11 cellular contexts compared by ENCODE assay signal in the genomic region with DNA sequence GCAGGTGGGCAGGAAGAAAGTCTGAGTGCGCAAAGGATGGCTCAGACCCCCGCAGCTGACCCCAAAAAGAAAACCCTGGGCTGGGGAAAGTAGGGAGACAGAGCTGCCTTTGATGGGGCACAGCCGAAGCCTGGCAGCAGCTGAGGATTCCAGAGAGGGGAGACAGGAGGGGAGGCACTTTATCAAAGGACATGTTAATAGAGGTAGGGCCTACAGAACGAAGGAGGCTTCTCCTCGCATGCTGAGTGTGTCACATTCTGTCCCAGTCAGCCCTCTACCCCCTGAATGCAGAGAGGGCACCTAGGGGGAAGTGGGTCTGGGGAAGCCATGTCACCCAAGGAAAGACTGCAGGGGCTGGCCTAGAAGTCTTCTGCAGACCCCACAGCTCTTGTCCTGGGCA. TPM values are rescaled to one million over a fixed set of nuclear protein-coding genes. Genes with fewer than 3 reads are reported as not detected.
A peak's percentile ranks its signal among the peaks of the same experiment; 100 is the strongest.
DNase-seq lines count a peak whose midpoint lies in the region; ATAC-seq and TF ChIP-seq lines count a peak whose summit lies in the region.
"Not testable (repeated sequence)": the region's sequence is repeated elsewhere in the genome, so short reads cannot be mapped to it uniquely, and the experiment has no call there.
"Had no signal": no experiment of that assay in that cellular context is flagged by ENCODE, and none has a peak within 500 bp of the region (broad histone marks: within the 10 kb centered on the region; RNA-seq: fewer than 3 reads in every experiment).

No MANE protein-coding gene starts in this region.

- H3K27ac Mint-ChIP-seq in H9 (peak overlapping the region in 2 of 3 experiments; percentile 88 to 92; a peak in 3 of 7 replicates), T-helper 17 cell (peak overlapping the region; percentile 80), memory B cell (peak overlapping the region; percentile 15)
- H3K27ac Mint-ChIP-seq in activated CD8-positive, alpha-beta T cell treated with anti-CD3 and anti-CD28 coated beads, Interleukin-2, amount 10 ng/mL, durations not matched to agents 7 days and 5 days, result peak overlapping the region; percentile 41
- H3K27ac Mint-ChIP-seq in chondrocyte (ENCODE audit: unreplicated experiment), result not testable (repeated sequence)
- H3K27ac Mint-ChIP-seq in stimulated activated effector memory CD8-positive, alpha-beta T cell treated with anti-CD3 and anti-CD28 coated beads, Interleukin-12 subunit alpha, Interleukin-12 subunit beta, amount 100 ng/mL, for 72 hours, result peak overlapping the region; percentile 69

- H3K4ac ChIP-seq in H9 (ENCODE audit: low read depth, low read length), result not testable (repeated sequence)

- H3K9me3 Mint-ChIP-seq in H9; activated CD8-positive, alpha-beta T cell treated with anti-CD3 and anti-CD28 coated beads, Interleukin-2, amount 10 ng/mL, durations not matched to agents 7 days and 5 days (ENCODE audit: insufficient read depth); chondrocyte (ENCODE audit: low read depth); memory B cell; stimulated activated effector memory CD8-positive, alpha-beta T cell treated with anti-CD3 and anti-CD28 coated beads, Interleukin-12 subunit alpha, Interleukin-12 subunit beta, amount 100 ng/mL, for 72 hours: not testable (repeated sequence)

- H4K5ac ChIP-seq in H9 (ENCODE audit: insufficient read length, low read depth, low read length), result not testable (repeated sequence)

- H3K4me3 Mint-ChIP-seq in H9; T-helper 17 cell; activated CD8-positive, alpha-beta T cell treated with anti-CD3 and anti-CD28 coated beads, Interleukin-2, amount 10 ng/mL, durations not matched to agents 7 days and 5 days; chondrocyte (ENCODE audit: unreplicated experiment); memory B cell; stimulated activated effector memory CD8-positive, alpha-beta T cell treated with anti-CD3 and anti-CD28 coated beads, Interleukin-12 subunit alpha, Interleukin-12 subunit beta, amount 100 ng/mL, for 72 hours: not testable (repeated sequence)

- H2BK15ac ChIP-seq in H9 (ENCODE audit: low read depth, low read length), result not testable (repeated sequence)

- not testable (repeated sequence) for ATAC-seq in T-helper 17 cell; activated CD8-positive, alpha-beta T cell treated with anti-CD3 and anti-CD28 coated beads, Interleukin-2, amount 10 ng/mL, durations not matched to agents 7 days and 5 days; memory B cell (ENCODE audit: low read depth); stimulated activated effector memory CD8-positive, alpha-beta T cell treated with anti-CD3 and anti-CD28 coated beads, Interleukin-12 subunit alpha, Interleukin-12 subunit beta, amount 100 ng/mL, for 72 hours

- not testable (repeated sequence) for H3K79me1 ChIP-seq in H9 (ENCODE audit: insufficient read depth, low read depth, low read length, poor library complexity, severe bottlenecking)

- not testable (repeated sequence) for TF ChIP-seq CTCF in H9 (conservative IDR thresholded peaks at IDR 0.05); chondrocyte (IDR thresholded peaks at IDR 0.05); neutrophil (IDR thresholded peaks at IDR 0.05)

- H2AFZ ChIP-seq in H9 (ENCODE audit: low read length), result not testable (repeated sequence)

- not testable (repeated sequence) for H3K14ac ChIP-seq in H9 (ENCODE audit: insufficient read depth, low read length)

- H2BK5ac ChIP-seq in H9 (ENCODE audit: insufficient read length, low read length), result not testable (repeated sequence)

- not testable (repeated sequence) for H3K36me3 Mint-ChIP-seq in H9 (ENCODE audit: insufficient read depth in 1 of 3, low read depth in 3 of 3); T-helper 17 cell (ENCODE audit: low read depth); activated CD8-positive, alpha-beta T cell treated with anti-CD3 and anti-CD28 coated beads, Interleukin-2, amount 10 ng/mL, durations not matched to agents 7 days and 5 days (ENCODE audit: low read depth); chondrocyte (ENCODE audit: low read depth); memory B cell; stimulated activated effector memory CD8-positive, alpha-beta T cell treated with anti-CD3 and anti-CD28 coated beads, Interleukin-12 subunit alpha, Interleukin-12 subunit beta, amount 100 ng/mL, for 72 hours

- H2AK5ac ChIP-seq in H9 (ENCODE audit: insufficient read length, low read length), result not testable (repeated sequence)

- H3K56ac ChIP-seq in H9 (ENCODE audit: insufficient read length, low read depth, low read length), result not testable (repeated sequence)

- not testable (repeated sequence) for H3K4me2 ChIP-seq in H9 (ENCODE audit: insufficient read depth, insufficient read length, low read length)

- H4K20me1 ChIP-seq in H9 (ENCODE audit: control insufficient read depth, insufficient read depth, insufficient read length), result not testable (repeated sequence)

- not testable (repeated sequence) for H4K91ac ChIP-seq in H9 (ENCODE audit: insufficient read length, low read depth, low read length)

- H3K23ac ChIP-seq in H9 (ENCODE audit: insufficient read length, low read depth, low read length), result not testable (repeated sequence)

- not testable (repeated sequence) for H3K27ac ChIP-seq in H9 (ENCODE audit: insufficient read length, low read depth, low read length)
- H3K27ac ChIP-seq in neutrophil, result peak overlapping the region; percentile 91

- H2BK20ac ChIP-seq in H9 (ENCODE audit: low read depth, low read length, poor library complexity, severe bottlenecking), result not testable (repeated sequence)

- peaks cover 23 to 26% of the 10 kb centered on the region in 2 experiments for H3K4me1 Mint-ChIP-seq in H9
- H3K4me1 Mint-ChIP-seq in T-helper 17 cell; chondrocyte (ENCODE audit: low read depth); memory B cell: not testable (repeated sequence)
- peaks cover 37% of the 10 kb centered on the region for H3K4me1 Mint-ChIP-seq in activated CD8-positive, alpha-beta T cell treated with anti-CD3 and anti-CD28 coated beads, Interleukin-2, amount 10 ng/mL, durations not matched to agents 7 days and 5 days (ENCODE audit: low read depth)
- H3K4me1 Mint-ChIP-seq in stimulated activated effector memory CD8-positive, alpha-beta T cell treated with anti-CD3 and anti-CD28 coated beads, Interleukin-12 subunit alpha, Interleukin-12 subunit beta, amount 100 ng/mL, for 72 hours, result peaks cover 17% of the 10 kb centered on the region

- no CpG with 5 or more reads among the region's 5 CpGs for WGBS in H9 (ENCODE audit: extremely low coverage, insufficient read length, low lambda C conversion rate)

- not testable (repeated sequence) for H3K23me2 ChIP-seq in H9 (ENCODE audit: insufficient read length, low read depth, low read length, poor library complexity, severe bottlenecking)

- not testable (repeated sequence) for H3K36me3 ChIP-seq in neutrophil

- H3T11ph ChIP-seq in H9 (ENCODE audit: low read length), result not testable (repeated sequence)

- H3K9me3 ChIP-seq in H9 (ENCODE audit: control insufficient read depth, low read depth, low read length); T-helper 17 cell (ENCODE audit: control insufficient read depth, low read length, poor library complexity, severe bottlenecking); neutrophil: not testable (repeated sequence)

- CTCF ChIA-PET in activated CD8-positive, alpha-beta T cell treated with anti-CD3 and anti-CD28 coated beads, Interleukin-2, amount 10 ng/mL, durations not matched to agents 7 days and 5 days (lab: Charles Lee), result not testable (repeated sequence)

- H3K27me3 ChIP-seq in H9 (ENCODE audit: insufficient read depth, low read length); neutrophil: not testable (repeated sequence)

- H3K9ac ChIP-seq in H9 (ENCODE audit: extremely low read depth, insufficient read length, low read length), result not testable (repeated sequence)

- not testable (repeated sequence) for H2BK12ac ChIP-seq in H9 (ENCODE audit: insufficient read length, low read depth, low read length)

- H3K18ac ChIP-seq in H9 (ENCODE audit: insufficient read length, low read depth, low read length), result not testable (repeated sequence)

- H4K8ac ChIP-seq in H9 (replicated peaks; ENCODE audit: insufficient read length, low read depth, low read length), result not testable (repeated sequence)

- not testable (repeated sequence) for H2BK120ac ChIP-seq in H9 (ENCODE audit: low read depth, low read length, poor library complexity, severe bottlenecking)

- POLR2A ChIA-PET in activated CD8-positive, alpha-beta T cell treated with anti-CD3 and anti-CD28 coated beads, Interleukin-2, amount 10 ng/mL, durations not matched to agents 7 days and 5 days (lab: Charles Lee), result not testable (repeated sequence)

- not testable (repeated sequence) for H3K27me3 Mint-ChIP-seq in H9 (ENCODE audit: low read depth); T-helper 17 cell; activated CD8-positive, alpha-beta T cell treated with anti-CD3 and anti-CD28 coated beads, Interleukin-2, amount 10 ng/mL, durations not matched to agents 7 days and 5 days (ENCODE audit: low read depth); chondrocyte (ENCODE audit: low read depth); memory B cell

- H3K4me3 ChIP-seq in neutrophil (ENCODE audit: low read depth in 1 of 2, low read length in 1 of 2), result peak overlapping the region in 1 of 2 experiments; percentile 39

- DNase-seq in H9; T-helper 17 cell; activated CD8-positive, alpha-beta T cell treated with anti-CD3 and anti-CD28 coated beads, Interleukin-2, amount 10 ng/mL, durations not matched to agents 7 days and 5 days; memory B cell (ENCODE audit: low spot score in 2 of 2); stimulated activated effector memory CD8-positive, alpha-beta T cell treated with anti-CD3 and anti-CD28 coated beads, Interleukin-12 subunit alpha, Interleukin-12 subunit beta, amount 100 ng/mL, for 72 hours (ENCODE audit: low spot score in 2 of 2): not testable (repeated sequence)
- peak; percentile 15 for DNase-seq in chondrocyte (ENCODE audit: low spot score)

- H3K4me1 ChIP-seq in H9 (ENCODE audit: insufficient read depth, low read length), result not testable (repeated sequence)
- H3K4me1 ChIP-seq in neutrophil (ENCODE audit: control insufficient read depth in 1 of 2, insufficient read depth in 1 of 2, low read depth in 1 of 2, low read length in 1 of 2), result peaks cover 60 to 61% of the 10 kb centered on the region in 2 experiments

- H3K79me2 ChIP-seq in H9 (ENCODE audit: insufficient read depth, low read length), result not testable (repeated sequence)

RNA-seq across cellular contexts. Expression of a gene that starts 18.5 kb away (rescaled TPM):
- total RNA-seq in H9 (2021) (not detected in 2 replicates), T-helper 17 cell (10 to 100 TPM; 16.0 to 20.2 TPM), chondrocyte (not detected in 3 replicates)
- total RNA-seq in activated CD8-positive, alpha-beta T cell treated with anti-CD3 and anti-CD28 coated beads, Interleukin-2, amount 10 ng/mL, durations not matched to agents 7 days and 5 days, result 10 to 100 TPM; 34.0 to 38.5 TPM
- total RNA-seq: A673, Calu3, GM23338, HFFc6 had no signal

RNA-seq across cellular contexts. Expression of a gene that starts 40.2 kb away (rescaled TPM):
- total RNA-seq in H9 (2021) (not detected in 2 replicates), T-helper 17 cell (1 to 10 TPM in 1 of 2 donors, under 1 TPM in 1; 0.42 to 2.5 TPM), chondrocyte (not detected in 3 replicates)
- total RNA-seq in activated CD8-positive, alpha-beta T cell treated with anti-CD3 and anti-CD28 coated beads, Interleukin-2, amount 10 ng/mL, durations not matched to agents 7 days and 5 days, result under 1 TPM; 0.21 to 0.29 TPM
- total RNA-seq: GM23338 had no signal

Comparison
In these comparisons a context has a peak if more than half of its experiments do, and no peak if none do; other contexts are left out.
1. RNA of a gene that starts 18.5 kb away (total RNA-seq): 34.0 to 38.5 TPM in activated CD8-positive, alpha-beta T cell treated with anti-CD3 and anti-CD28 coated beads, Interleukin-2, amount 10 ng/mL, durations not matched to agents 7 days and 5 days and 16.0 to 20.2 TPM in T-helper 17 cell; not detected in H9 and not detected in chondrocyte; every median in the first group is over 10 times any median in the second.